Comparison of ENCODE assay signal across 9 cellular contexts in the genomic region with DNA sequence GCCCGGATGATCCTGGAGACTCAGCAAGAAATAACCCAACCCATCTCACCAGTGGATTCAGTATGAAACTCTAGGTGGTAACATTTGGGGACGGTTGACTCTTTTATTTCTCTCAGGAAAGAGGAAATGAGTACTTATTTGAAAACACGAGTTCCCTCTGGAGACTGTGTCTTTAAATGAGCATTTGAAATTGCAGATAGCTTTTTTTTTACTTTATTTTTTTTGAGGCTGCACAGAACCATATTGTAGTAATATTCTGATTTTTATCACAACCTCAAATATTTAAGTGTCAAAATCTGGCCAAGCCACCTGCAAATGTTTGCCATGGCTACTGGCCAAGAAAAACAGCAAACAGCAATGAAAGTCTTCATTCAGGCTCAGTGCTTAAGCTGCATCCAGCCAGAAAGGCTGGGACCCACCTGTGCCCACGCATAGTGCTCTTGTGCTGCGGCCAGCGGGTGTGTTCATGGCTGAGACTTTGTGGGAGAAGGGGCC.
DNase-seq lines count a peak whose midpoint lies in the region; ATAC-seq and TF ChIP-seq lines count a peak whose summit lies in the region.
"Had no signal": no experiment of that assay in that cellular context is flagged by ENCODE, and none has a peak within 500 bp of the region (broad histone marks: within the 10 kb centered on the region; RNA-seq: fewer than 3 reads in every experiment).

No MANE protein-coding gene starts in this region.

- H3K36me3 ChIP-seq in breast epithelium (no peaks in the 10 kb centered on the region), prostate gland (no peaks in the 10 kb centered on the region), hepatocyte (replicated peaks; ENCODE audit: insufficient read depth, low read depth) (no peaks in the 10 kb centered on the region)

- H3K27me3 ChIP-seq in breast epithelium (peaks cover 0 to 24% of the 10 kb centered on the region in 2 donors), prostate gland (replicated peaks; ENCODE audit: insufficient read depth) (no peaks in the 10 kb centered on the region), hepatocyte (peaks cover 11% of the 10 kb centered on the region)

- TF ChIP-seq CTCF in breast epithelium (IDR thresholded peaks at IDR 0.05) (no peak), prostate gland (IDR thresholded peaks at IDR 0.05) (no peak), hepatocyte (IDR thresholded peaks at IDR 0.05; ENCODE audit: poor library complexity) (no peak)

- no peaks in the 10 kb centered on the region for H4K20me1 ChIP-seq in hepatocyte (ENCODE audit: insufficient read depth, poor library complexity, severe bottlenecking)

- ATAC-seq in GM18868 (IDR thresholded peaks at IDR 0.05; ENCODE audit: unreplicated experiment), result peak; percentile 30
- ATAC-seq in HG02938 (IDR thresholded peaks at IDR 0.05; ENCODE audit: unreplicated experiment), result no peak

- no peak overlapping the region for H2AFZ ChIP-seq in hepatocyte

- H3K4me1 ChIP-seq in breast epithelium, result peaks cover 0 to 7% of the 10 kb centered on the region in 2 donors
- H3K4me1 ChIP-seq in prostate gland (replicated peaks), result no peaks in the 10 kb centered on the region
- H3K4me1 ChIP-seq in hepatocyte (ENCODE audit: insufficient read depth), result peaks cover 10% of the 10 kb centered on the region

- H3K4me3 ChIP-seq in breast epithelium (no peak overlapping the region), prostate gland (no peak overlapping the region), hepatocyte (no peak overlapping the region)

- intact Hi-C loops in breast epithelium (cut with DNase I; ENCODE audit: low total_unique reads), result no loop called here
- intact Hi-C loops in prostate gland (cut with DNase I), result no loop called here

- 20% methylated on average over 6 of the region's 6 CpGs for WGBS in prostate gland
- WGBS in hepatocyte (ENCODE audit: low lambda C conversion rate, missing lambda C conversion rate), result 73% methylated on average over 6 of the region's 6 CpGs

- H3K79me2 ChIP-seq in hepatocyte, result no peaks in the 10 kb centered on the region

- no peak overlapping the region for H3K4me2 ChIP-seq in hepatocyte

- no peaks in the 10 kb centered on the region for H3K9me2 ChIP-seq in hepatocyte (replicated peaks; ENCODE audit: insufficient read depth)

- peak; percentile 71 for DNase-seq in NCI-H2171 (lab: John Stamatoyannopoulos, UW)
- peak; percentile 45 to 56 for DNase-seq in breast epithelium (ENCODE audit: low spot score in 2 of 2)
- DNase-seq in prostate gland (ENCODE audit: low spot score), result peak; percentile 78
- DNase-seq in GM19238 (ENCODE audit: insufficient read length, low spot score), result no peak
- DNase-seq in central memory CD4-positive, alpha-beta T cell, result no peak
- no peak for DNase-seq in hepatocyte (ENCODE audit: low spot score)
- DNase-seq: erythroblast had no signal

- H3K9me3 ChIP-seq in breast epithelium (no peaks in the 10 kb centered on the region), prostate gland (no peaks in the 10 kb centered on the region), hepatocyte (ENCODE audit: low read depth) (no peaks in the 10 kb centered on the region)

- H3K27ac ChIP-seq in breast epithelium, result no peak overlapping the region
- no peak overlapping the region for H3K27ac ChIP-seq in prostate gland
- H3K27ac ChIP-seq in hepatocyte, result no peak overlapping the region

- no peak for TF ChIP-seq POLR2A in breast epithelium (IDR thresholded peaks at IDR 0.05)
- no peak for TF ChIP-seq POLR2A in prostate gland (IDR thresholded peaks at IDR 0.05)

Comparison
In these comparisons a context has a peak if more than half of its experiments do, and no peak if none do; other contexts are left out.
1. DNase-seq: peak in NCI-H2171 (single experiment), breast epithelium (2 of 2) and prostate gland (single experiment); none in GM19238 (single experiment), central memory CD4-positive, alpha-beta T cell (single experiment) and hepatocyte (single experiment).